Comparison of ENCODE assay signal across 13 cellular contexts in genomic region chr2:69046221-69046662, GRCh38. TPM values are rescaled to one million over a fixed set of nuclear protein-coding genes. Genes with fewer than 3 reads are reported as not detected.
DNase-seq lines count a peak whose midpoint lies in the region; ATAC-seq and TF ChIP-seq lines count a peak whose summit lies in the region.
"Had no signal": no experiment of that assay in that cellular context is flagged by ENCODE, and none has a peak within 500 bp of the region (broad histone marks: within the 10 kb centered on the region; RNA-seq: fewer than 3 reads in every experiment).

No MANE protein-coding gene starts in this region.

- H2AFZ ChIP-seq in parathyroid adenoma = peak overlapping the region; percentile 19

- CTCF ChIA-PET in RWPE1 (lab: Yijun Ruan, JAX) = no interaction called here
- CTCF ChIA-PET in CD4-positive, alpha-beta T cell (lab: Charles Lee) = no interaction called here

- no peaks in the 10 kb centered on the region for H3K36me3 Mint-ChIP-seq in CD4-positive, alpha-beta T cell (ENCODE audit: low read depth)
- H3K36me3 Mint-ChIP-seq: memory B cell had no signal

- no peaks in the 10 kb centered on the region for H3K27me3 ChIP-seq in parathyroid adenoma (ENCODE audit: control insufficient read depth, insufficient read depth, low read length)
- peaks cover 12% of the 10 kb centered on the region for H3K27me3 ChIP-seq in CD4-positive, alpha-beta T cell (ENCODE audit: control insufficient read depth, insufficient read depth, low read length)

- no peaks in the 10 kb centered on the region for H3K79me2 ChIP-seq in parathyroid adenoma

- intact Hi-C loops in CD4-positive, alpha-beta T cell (cut with DNase I, micrococcal nuclease) = no loop called here

- TF ChIP-seq CTCF in RWPE1 (conservative IDR thresholded peaks at IDR 0.05; ENCODE audit: low read depth) (no peak), parathyroid adenoma (IDR thresholded peaks at IDR 0.05) (no peak)
- no peak for TF ChIP-seq CTCF in CD4-positive, alpha-beta T cell (IDR thresholded peaks at IDR 0.05)

- H3K4me3 Mint-ChIP-seq in CD4-positive, alpha-beta T cell = no peak overlapping the region
- H3K4me3 Mint-ChIP-seq: activated T-cell treated with anti-CD3 and anti-CD28 coated beads, Interleukin-2, amount 50 U/mL, for 4 hours; central memory CD8-positive, alpha-beta T cell; memory B cell had no signal

- POLR2A ChIA-PET in RWPE1 (lab: Yijun Ruan, JAX; ENCODE audit: low non-redundant PET) = no interaction called here
- POLR2A ChIA-PET in CD4-positive, alpha-beta T cell (lab: Charles Lee) = no interaction called here

- H3K27ac Mint-ChIP-seq in CD4-positive, alpha-beta T cell = no peak overlapping the region
- H3K27ac Mint-ChIP-seq: memory B cell had no signal

- peaks cover 21% of the 10 kb centered on the region for H3K27me3 Mint-ChIP-seq in CD4-positive, alpha-beta T cell

- H3K27ac ChIP-seq in RWPE1 (no peak overlapping the region), parathyroid adenoma (no peak overlapping the region)
- H3K27ac ChIP-seq in CD4-positive, alpha-beta T cell (ENCODE audit: low read depth, low read length) = no peak overlapping the region

- H3K36me3 ChIP-seq in parathyroid adenoma (ENCODE audit: control insufficient read depth, insufficient read depth, low read length) = no peaks in the 10 kb centered on the region

- no peak overlapping the region for H3K4me3 ChIP-seq in parathyroid adenoma (ENCODE audit: low read depth, low read length)

- no peaks in the 10 kb centered on the region for H3K4me1 Mint-ChIP-seq in CD4-positive, alpha-beta T cell (ENCODE audit: low read depth)
- H3K4me1 Mint-ChIP-seq: central memory CD8-positive, alpha-beta T cell; memory B cell had no signal

- peaks cover 8% of the 10 kb centered on the region for H3K4me1 ChIP-seq in parathyroid adenoma

- H3K9me3 ChIP-seq in parathyroid adenoma (ENCODE audit: control insufficient read depth, low read length) = no peaks in the 10 kb centered on the region
- H3K9me3 ChIP-seq in CD4-positive, alpha-beta T cell (ENCODE audit: control insufficient read depth, low read length) = no peaks in the 10 kb centered on the region

- H3K9me3 Mint-ChIP-seq in CD4-positive, alpha-beta T cell = no peaks in the 10 kb centered on the region
- H3K9me3 Mint-ChIP-seq: activated T-cell treated with anti-CD3 and anti-CD28 coated beads, Interleukin-2, amount 50 U/mL, for 4 hours; central memory CD8-positive, alpha-beta T cell; memory B cell had no signal

- peak; percentile 88 for DNase-seq in EH (ENCODE audit: low read depth)
- DNase-seq in RWPE1 (ENCODE audit: low spot score) = peak; percentile 36
- DNase-seq in CD4-positive, alpha-beta T cell = no peak
- DNase-seq in activated effector memory CD4-positive, alpha-beta T cell treated with Interleukin-2 at 50 U/mL for 16 hours = no peak
- DNase-seq: activated T-cell treated with anti-CD3 and anti-CD28 coated beads, Interleukin-2, amount 50 U/mL, for 4 hours; NCI-H2029 treated with DMSO at 0.1 percent for 48 hours; Right ventricle myocardium superior had no signal

- ATAC-seq in esophagus mucosa (peak; percentile 27), GM21515 (IDR thresholded peaks at IDR 0.05; ENCODE audit: unreplicated experiment) (no peak), GM19395 (IDR thresholded peaks at IDR 0.05; ENCODE audit: unreplicated experiment) (no peak)
- ATAC-seq in CD4-positive, alpha-beta T cell (ENCODE audit: poor library complexity) = no peak
- ATAC-seq: activated T-cell treated with anti-CD3 and anti-CD28 coated beads, Interleukin-2, amount 50 U/mL, for 4 hours had no signal

- H3K9ac ChIP-seq in parathyroid adenoma = no peak overlapping the region

- H3K4me2 ChIP-seq in parathyroid adenoma (ENCODE audit: low read length) = no peak overlapping the region

RNA-seq across cellular contexts. Expression of gene ANTXR1, which starts 33.3 kb away (rescaled TPM):
- 13.9 TPM for total RNA-seq in esophagus mucosa
- not detected for total RNA-seq in CD4-positive, alpha-beta T cell

Comparison
In these comparisons a context has a peak if more than half of its experiments do, and no peak if none do; other contexts are left out.
1. DNase-seq: peak in EH (single experiment) and RWPE1 (single experiment); none in CD4-positive, alpha-beta T cell (0 of 10) and activated effector memory CD4-positive, alpha-beta T cell treated with Interleukin-2 at 50 U/mL for 16 hours (single experiment).
2. RNA of gene ANTXR1, which starts 33.3 kb away (total RNA-seq): 13.9 TPM in esophagus mucosa (single experiment); not detected in CD4-positive, alpha-beta T cell; every median in the first group is over 10 times any median in the second.